Comparison of ENCODE assay signal across 26 cellular contexts in genomic region chrX:25897758-25898157, GRCh38.
"Had no signal": no experiment of that assay in that cellular context is flagged by ENCODE, and none has a peak within 500 bp of the region (broad histone marks: within the 10 kb centered on the region; RNA-seq: fewer than 3 reads in every experiment).

No MANE protein-coding gene starts in this region.

- FAIRE-seq: urothelium cell line had no signal

- DNase-seq: stimulated activated CD4-positive, alpha-beta T cell treated with anti-CD3 and anti-CD28 coated beads, Interleukin-2, amount 100 ng/mL, for 48 hours; stimulated activated CD4-positive, alpha-beta T cell treated with anti-CD3 and anti-CD28 coated beads, Interleukin-4, amount 100 ng/mL, for 1 hour; stimulated activated CD4-positive, alpha-beta T cell treated with anti-CD3 and anti-CD28 coated beads, Interleukin-4, amount 100 ng/mL, for 24 hours; stimulated activated CD4-positive, alpha-beta T cell treated with anti-CD3 and anti-CD28 coated beads, Interleukin-4, amount 100 ng/mL, for 4 hours; stimulated activated CD8-positive, alpha-beta memory T cell treated with anti-CD3 and anti-CD28 coated beads, Interleukin-4, amount 100 ng/mL, for 48 hours; stimulated activated naive B cell treated with anti-CD40 and anti-IgM and Interleukin-4, amounts not matched to agents 10 μg/mL and 1 μg/mL and 100 μg/mL, for 72 hours; stimulated activated naive CD4-positive, alpha-beta T cell; stimulated activated naive CD4-positive, alpha-beta T cell treated with Interleukin-2 at 50 U/mL for 16 hours; stimulated activated naive CD8-positive, alpha-beta T cell treated with anti-CD3 and anti-CD28 coated beads, Interleukin-15, amount 100 ng/mL, for 72 hours; stimulated activated naive CD8-positive, alpha-beta T cell treated with anti-CD3 and anti-CD28 coated beads, Interleukin-15, Interleukin-2, amounts not matched to agents 100 U/mL and 50 U/mL, for 24 hours; stomach; substantia nigra; testis; thyroid gland; tibial artery; transverse colon; upper lobe of left lung; upper lobe of right lung; uterus had no signal

- H3K27me3 ChIP-seq: stomach, suprapubic skin, testis, thyroid gland, tibial artery, tibial nerve, transverse colon, upper lobe of left lung, upper lobe of right lung, uterus, vagina had no signal

- H3K36me3 ChIP-seq: stomach, suprapubic skin, thoracic aorta, thyroid gland, tibial artery, tibial nerve, transverse colon, upper lobe of left lung, upper lobe of right lung, uterus, vagina had no signal

- H3K9me3 ChIP-seq: suprapubic skin, testis, thoracic aorta, thyroid gland, tibial artery, tibial nerve, transverse colon, upper lobe of left lung, upper lobe of right lung, uterus, vagina had no signal

- H3K27ac ChIP-seq: stomach, suprapubic skin, testis, thoracic aorta, thyroid gland, tibial artery, tibial nerve, transverse colon, upper lobe of left lung, upper lobe of right lung, uterus, vagina had no signal

- H3K4me1 ChIP-seq: stomach, suprapubic skin, testis, thyroid gland, tibial artery, tibial nerve, transverse colon, upper lobe of left lung, upper lobe of right lung, uterus, vagina had no signal

- H3K4me3 ChIP-seq: stomach, suprapubic skin, testis, thoracic aorta, thyroid gland, tibial artery, tibial nerve, transverse colon, upper lobe of left lung, upper lobe of right lung, uterus, vagina had no signal

- ATAC-seq: stimulated activated effector memory CD8-positive, alpha-beta T cell treated with anti-CD3 and anti-CD28 coated beads, Interleukin-12 subunit alpha, Interleukin-12 subunit beta, amount 100 ng/mL, for 72 hours; stimulated activated memory B cell treated with anti-CD40 and anti-IgM and Interleukin-4, amounts not matched to agents 10 μg/mL and 1 μg/mL and 100 μg/mL, for 72 hours; stimulated activated naive B cell treated with anti-CD40 and anti-IgM and Interleukin-4, amounts not matched to agents 10 μg/mL and 1 μg/mL and 100 μg/mL, for 72 hours; stimulated activated naive CD8-positive, alpha-beta T cell treated with anti-CD3 and anti-CD28 coated beads, Interleukin-15, amount 100 ng/mL, for 72 hours; stimulated activated naive CD8-positive, alpha-beta T cell treated with anti-CD3 and anti-CD28 coated beads, Interleukin-15, Interleukin-2, amounts not matched to agents 100 U/mL and 50 U/mL, for 24 hours; upper lobe of right lung had no signal
